10 cellular contexts compared by ENCODE assay signal in genomic region chr11:68342459-68343158, GRCh38. TPM values are rescaled to one million over a fixed set of nuclear protein-coding genes. Genes with fewer than 3 reads are reported as not detected.
DNase-seq lines count a peak whose midpoint lies in the region; ATAC-seq and TF ChIP-seq lines count a peak whose summit lies in the region.
"Had no signal": no experiment of that assay in that cellular context is flagged by ENCODE, and none has a peak within 500 bp of the region (broad histone marks: within the 10 kb centered on the region; RNA-seq: fewer than 3 reads in every experiment).

No MANE protein-coding gene starts in this region.

- H3K4me3 ChIP-seq in astrocyte of the cerebellum (ENCODE audit: low read depth, low read length) (no peak overlapping the region), lung (no peak overlapping the region), upper lobe of left lung (no peak overlapping the region), GM23248 (no peak overlapping the region)

- no peak overlapping the region for H3K9ac ChIP-seq in GM23248

- ATAC-seq in lung (ENCODE audit: insufficient read depth, low FRiP score) (peak; percentile 29), upper lobe of left lung (ENCODE audit: low FRiP score in 2 of 2) (peak; percentile 9 to 80), left lobe of liver (no peak)

- in situ Hi-C loops in astrocyte of the cerebellum (cut with HindIII; ENCODE audit: low sequenced_read_pairs) (no loop called here), GM23248 (cut with MboI) (no loop called here)

- no peak overlapping the region for H3K4me2 ChIP-seq in GM23248 (ENCODE audit: unreplicated experiment)

- peaks cover 24% of the 10 kb centered on the region for H3F3A ChIP-seq in GM23248 (ENCODE audit: insufficient read depth)

- H3K4me1 ChIP-seq in lung (ENCODE audit: control insufficient read depth in 2 of 2, insufficient read depth in 2 of 2, low read length in 2 of 2) (peaks cover 21 to 36% of the 10 kb centered on the region in 2 donors), upper lobe of left lung (peaks cover 35 to 81% (median 53%) of the 10 kb centered on the region in 4 donors), GM23248 (ENCODE audit: insufficient read depth) (peaks cover 16% of the 10 kb centered on the region)

- DNase-seq in NCI-H1417 (lab: John Stamatoyannopoulos, UW) (peak; percentile 9 to 83 (median 64)), NCI-H1417 treated with DMSO at 0.1 percent for 48 hours (lab: John Stamatoyannopoulos, UW) (no peak), astrocyte of the cerebellum (ENCODE audit: low read depth) (peak; percentile 73), lung (ENCODE audit: low spot score) (peak; percentile 61), upper lobe of left lung (peak; percentile 71 to 79), GM23248 (no peak), left lobe of liver (ENCODE audit: low spot score) (no peak), posterior vena cava (ENCODE audit: low spot score) (no peak)
- DNase-seq: ACHN; activated CD4-positive, alpha-beta T cell treated with anti-CD3 and anti-CD28 coated beads, Interleukin-2, amount 50 U/mL, for 4 hours had no signal

- 67 to 80% methylated on average over 13 of the region's 13 CpGs for WGBS in lung, 2 donors
- 74% methylated on average over 5 to 13 of the region's 13 CpGs for WGBS in upper lobe of left lung, 2 donors
- WGBS in GM23248 (ENCODE audit: low coverage in 1 of 2, low lambda C conversion rate in 2 of 2, missing lambda C conversion rate in 2 of 2), 2 experiments = 75 to 76% methylated on average over 13 of the region's 13 CpGs

- no peaks in the 10 kb centered on the region for H3K79me2 ChIP-seq in GM23248 (ENCODE audit: insufficient read depth)

- no peaks in the 10 kb centered on the region for H4K20me1 ChIP-seq in GM23248 (ENCODE audit: insufficient read depth)

- H3K36me3 ChIP-seq in lung (ENCODE audit: control insufficient read depth in 2 of 2, insufficient read depth in 2 of 2, low read length in 2 of 2) (no peaks in the 10 kb centered on the region), upper lobe of left lung (no peaks in the 10 kb centered on the region), GM23248 (ENCODE audit: low read depth) (no peaks in the 10 kb centered on the region)

- peak in 1 of 4 donors; percentile 29 for TF ChIP-seq POLR2A in upper lobe of left lung (IDR thresholded peaks at IDR 0.05)

- no peak overlapping the region for H2AFZ ChIP-seq in GM23248

- H3K9me2 ChIP-seq in GM23248 (ENCODE audit: insufficient read depth) = no peaks in the 10 kb centered on the region

- H3K9me3 ChIP-seq in lung (ENCODE audit: control insufficient read depth in 2 of 2, insufficient read depth in 1 of 2, low read length in 1 of 2) (no peaks in the 10 kb centered on the region), upper lobe of left lung (no peaks in the 10 kb centered on the region), GM23248 (ENCODE audit: low read depth) (no peaks in the 10 kb centered on the region)

- intact Hi-C loops in posterior vena cava (cut with DNase I) = no loop called here

- no peak for TF ChIP-seq EP300 in upper lobe of left lung (IDR thresholded peaks at IDR 0.05)

- no peak for TF ChIP-seq CTCF in astrocyte of the cerebellum (IDR thresholded peaks at IDR 0.05; ENCODE audit: low read depth, low read length, missing control alignments)
- TF ChIP-seq CTCF in lung (IDR thresholded peaks at IDR 0.05; ENCODE audit: control extremely low read depth, extremely low read depth) = no peak
- TF ChIP-seq CTCF in upper lobe of left lung (IDR thresholded peaks at IDR 0.05) = peak in 1 of 6 experiments; percentile 5

- H3K27ac ChIP-seq in lung (ENCODE audit: low read depth in 1 of 2, low read length in 1 of 2) (peak overlapping the region; percentile 24 to 87), upper lobe of left lung (peak overlapping the region; percentile 72 to 82 (median 82)), GM23248 (no peak overlapping the region)

- H3K27me3 ChIP-seq in lung (ENCODE audit: control insufficient read depth, insufficient read depth) (no peaks in the 10 kb centered on the region), upper lobe of left lung (no peaks in the 10 kb centered on the region), GM23248 (replicated peaks; ENCODE audit: insufficient read depth) (no peaks in the 10 kb centered on the region)

RNA-seq across cellular contexts. Expression of gene LRP5, which starts 30.2 kb away (rescaled TPM):
- total RNA-seq in lung (10 to 100 TPM; 59.3 to 67.1 TPM), upper lobe of left lung (10 to 100 TPM; 51.5 to 79.4 (median 67.6) TPM), left lobe of liver (114 TPM), posterior vena cava (10 to 100 TPM; 46.2 to 48.5 TPM)
- polyA plus RNA-seq in lung (10 to 100 TPM; 33.7 to 76.4 TPM), GM23248 (2016; fragmentation: Nextera tagmentation; extraction: Ambion mirVana) (2.1 and 3.0 TPM in 2 replicates)
- total RNA-seq in GM23248 (2014; rRNA removed; shearing (Covaris generic)) = 3.0 and 4.3 TPM in 2 replicates

Comparison
In these comparisons a context has a peak if more than half of its experiments do, and no peak if none do; other contexts are left out.
1. DNase-seq: peak in NCI-H1417 (3 of 3), astrocyte of the cerebellum (single experiment), lung (single experiment) and upper lobe of left lung (2 of 2); none in NCI-H1417 treated with DMSO at 0.1 percent for 48 hours (single experiment), GM23248 (single experiment), left lobe of liver (single experiment) and posterior vena cava (single experiment).